In the genomic region with DNA sequence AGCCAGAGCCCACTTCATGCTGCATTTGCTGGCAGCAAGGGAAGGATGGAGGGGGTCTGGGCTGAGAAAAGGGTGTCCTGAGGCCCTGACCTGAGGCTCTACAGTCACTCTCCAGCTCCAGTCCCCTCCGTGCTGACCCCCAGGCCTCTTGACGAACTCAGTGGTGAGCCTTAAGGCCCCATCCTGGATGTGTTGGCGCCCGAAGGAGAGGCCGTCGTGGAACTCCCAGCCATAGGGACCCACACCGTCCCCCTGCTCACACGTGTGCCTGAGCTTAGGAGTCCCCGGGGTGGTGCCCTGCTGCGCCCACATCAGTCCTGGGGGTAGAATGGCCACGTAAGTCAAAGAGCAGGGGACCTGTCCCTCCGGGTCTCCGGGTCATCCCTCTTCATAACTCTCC, we compare ENCODE assay signal across 2 cellular contexts.
TF ChIP-seq lines count a peak whose summit lies in the region.

No MANE protein-coding gene starts in this region.

TF ChIP-seq in A549, 52 proteins besides CTCF, POLR2A, EP300 and RAD21:
- TF ChIP-seq FOSL2 (IDR thresholded peaks at IDR 0.05) (no peak), FOSL2 (CRISPR knock-in tag; IDR thresholded peaks at IDR 0.05) (no peak), KDM5A (IDR thresholded peaks at IDR 0.05) (no peak), FOXS1 (CRISPR knock-in tag; IDR thresholded peaks at IDR 0.05) (no peak)

TF ChIP-seq in K562, 482 proteins besides CTCF, POLR2A, EP300 and RAD21:
- TF ChIP-seq, protein P1, sequence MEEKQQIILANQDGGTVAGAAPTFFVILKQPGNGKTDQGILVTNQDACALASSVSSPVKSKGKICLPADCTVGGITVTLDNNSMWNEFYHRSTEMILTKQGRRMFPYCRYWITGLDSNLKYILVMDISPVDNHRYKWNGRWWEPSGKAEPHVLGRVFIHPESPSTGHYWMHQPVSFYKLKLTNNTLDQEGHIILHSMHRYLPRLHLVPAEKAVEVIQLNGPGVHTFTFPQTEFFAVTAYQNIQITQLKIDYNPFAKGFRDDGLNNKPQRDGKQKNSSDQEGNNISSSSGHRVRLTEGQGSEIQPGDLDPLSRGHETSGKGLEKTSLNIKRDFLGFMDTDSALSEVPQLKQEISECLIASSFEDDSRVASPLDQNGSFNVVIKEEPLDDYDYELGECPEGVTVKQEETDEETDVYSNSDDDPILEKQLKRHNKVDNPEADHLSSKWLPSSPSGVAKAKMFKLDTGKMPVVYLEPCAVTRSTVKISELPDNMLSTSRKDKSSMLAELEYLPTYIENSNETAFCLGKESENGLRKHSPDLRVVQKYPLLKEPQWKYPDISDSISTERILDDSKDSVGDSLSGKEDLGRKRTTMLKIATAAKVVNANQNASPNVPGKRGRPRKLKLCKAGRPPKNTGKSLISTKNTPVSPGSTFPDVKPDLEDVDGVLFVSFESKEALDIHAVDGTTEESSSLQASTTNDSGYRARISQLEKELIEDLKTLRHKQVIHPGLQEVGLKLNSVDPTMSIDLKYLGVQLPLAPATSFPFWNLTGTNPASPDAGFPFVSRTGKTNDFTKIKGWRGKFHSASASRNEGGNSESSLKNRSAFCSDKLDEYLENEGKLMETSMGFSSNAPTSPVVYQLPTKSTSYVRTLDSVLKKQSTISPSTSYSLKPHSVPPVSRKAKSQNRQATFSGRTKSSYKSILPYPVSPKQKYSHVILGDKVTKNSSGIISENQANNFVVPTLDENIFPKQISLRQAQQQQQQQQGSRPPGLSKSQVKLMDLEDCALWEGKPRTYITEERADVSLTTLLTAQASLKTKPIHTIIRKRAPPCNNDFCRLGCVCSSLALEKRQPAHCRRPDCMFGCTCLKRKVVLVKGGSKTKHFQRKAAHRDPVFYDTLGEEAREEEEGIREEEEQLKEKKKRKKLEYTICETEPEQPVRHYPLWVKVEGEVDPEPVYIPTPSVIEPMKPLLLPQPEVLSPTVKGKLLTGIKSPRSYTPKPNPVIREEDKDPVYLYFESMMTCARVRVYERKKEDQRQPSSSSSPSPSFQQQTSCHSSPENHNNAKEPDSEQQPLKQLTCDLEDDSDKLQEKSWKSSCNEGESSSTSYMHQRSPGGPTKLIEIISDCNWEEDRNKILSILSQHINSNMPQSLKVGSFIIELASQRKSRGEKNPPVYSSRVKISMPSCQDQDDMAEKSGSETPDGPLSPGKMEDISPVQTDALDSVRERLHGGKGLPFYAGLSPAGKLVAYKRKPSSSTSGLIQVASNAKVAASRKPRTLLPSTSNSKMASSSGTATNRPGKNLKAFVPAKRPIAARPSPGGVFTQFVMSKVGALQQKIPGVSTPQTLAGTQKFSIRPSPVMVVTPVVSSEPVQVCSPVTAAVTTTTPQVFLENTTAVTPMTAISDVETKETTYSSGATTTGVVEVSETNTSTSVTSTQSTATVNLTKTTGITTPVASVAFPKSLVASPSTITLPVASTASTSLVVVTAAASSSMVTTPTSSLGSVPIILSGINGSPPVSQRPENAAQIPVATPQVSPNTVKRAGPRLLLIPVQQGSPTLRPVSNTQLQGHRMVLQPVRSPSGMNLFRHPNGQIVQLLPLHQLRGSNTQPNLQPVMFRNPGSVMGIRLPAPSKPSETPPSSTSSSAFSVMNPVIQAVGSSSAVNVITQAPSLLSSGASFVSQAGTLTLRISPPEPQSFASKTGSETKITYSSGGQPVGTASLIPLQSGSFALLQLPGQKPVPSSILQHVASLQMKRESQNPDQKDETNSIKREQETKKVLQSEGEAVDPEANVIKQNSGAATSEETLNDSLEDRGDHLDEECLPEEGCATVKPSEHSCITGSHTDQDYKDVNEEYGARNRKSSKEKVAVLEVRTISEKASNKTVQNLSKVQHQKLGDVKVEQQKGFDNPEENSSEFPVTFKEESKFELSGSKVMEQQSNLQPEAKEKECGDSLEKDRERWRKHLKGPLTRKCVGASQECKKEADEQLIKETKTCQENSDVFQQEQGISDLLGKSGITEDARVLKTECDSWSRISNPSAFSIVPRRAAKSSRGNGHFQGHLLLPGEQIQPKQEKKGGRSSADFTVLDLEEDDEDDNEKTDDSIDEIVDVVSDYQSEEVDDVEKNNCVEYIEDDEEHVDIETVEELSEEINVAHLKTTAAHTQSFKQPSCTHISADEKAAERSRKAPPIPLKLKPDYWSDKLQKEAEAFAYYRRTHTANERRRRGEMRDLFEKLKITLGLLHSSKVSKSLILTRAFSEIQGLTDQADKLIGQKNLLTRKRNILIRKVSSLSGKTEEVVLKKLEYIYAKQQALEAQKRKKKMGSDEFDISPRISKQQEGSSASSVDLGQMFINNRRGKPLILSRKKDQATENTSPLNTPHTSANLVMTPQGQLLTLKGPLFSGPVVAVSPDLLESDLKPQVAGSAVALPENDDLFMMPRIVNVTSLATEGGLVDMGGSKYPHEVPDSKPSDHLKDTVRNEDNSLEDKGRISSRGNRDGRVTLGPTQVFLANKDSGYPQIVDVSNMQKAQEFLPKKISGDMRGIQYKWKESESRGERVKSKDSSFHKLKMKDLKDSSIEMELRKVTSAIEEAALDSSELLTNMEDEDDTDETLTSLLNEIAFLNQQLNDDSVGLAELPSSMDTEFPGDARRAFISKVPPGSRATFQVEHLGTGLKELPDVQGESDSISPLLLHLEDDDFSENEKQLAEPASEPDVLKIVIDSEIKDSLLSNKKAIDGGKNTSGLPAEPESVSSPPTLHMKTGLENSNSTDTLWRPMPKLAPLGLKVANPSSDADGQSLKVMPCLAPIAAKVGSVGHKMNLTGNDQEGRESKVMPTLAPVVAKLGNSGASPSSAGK (IDR thresholded peaks at IDR 0.05): peak; percentile 42
- TF ChIP-seq, protein P2, sequence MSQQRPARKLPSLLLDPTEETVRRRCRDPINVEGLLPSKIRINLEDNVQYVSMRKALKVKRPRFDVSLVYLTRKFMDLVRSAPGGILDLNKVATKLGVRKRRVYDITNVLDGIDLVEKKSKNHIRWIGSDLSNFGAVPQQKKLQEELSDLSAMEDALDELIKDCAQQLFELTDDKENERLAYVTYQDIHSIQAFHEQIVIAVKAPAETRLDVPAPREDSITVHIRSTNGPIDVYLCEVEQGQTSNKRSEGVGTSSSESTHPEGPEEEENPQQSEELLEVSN (IDR thresholded peaks at IDR 0.05; ENCODE audit: borderline replicate concordance in 1 of 2, extremely low read depth in 1 of 2, insufficient read depth in 1 of 2, insufficient read length in 1 of 2, low read depth in 1 of 2, low read length in 1 of 2, poor library complexity in 1 of 2, severe bottlenecking in 1 of 2): peak in 1 of 2 experiments; percentile 63
- TF ChIP-seq CAMTA2 (CRISPR knock-in tag; conservative IDR thresholded peaks at IDR 0.05): no peak
